In genomic region chr16:19127205-19127604, GRCh38 we compare ENCODE assay signal across 17 cellular contexts. TPM values are rescaled to one million over a fixed set of nuclear protein-coding genes. Genes with fewer than 3 reads are reported as not detected.
A peak's percentile ranks its signal among the peaks of the same experiment; 100 is the strongest.
DNase-seq lines count a peak whose midpoint lies in the region; ATAC-seq and TF ChIP-seq lines count a peak whose summit lies in the region.
"Had no signal": no experiment of that assay in that cellular context is flagged by ENCODE, and none has a peak within 500 bp of the region (broad histone marks: within the 10 kb centered on the region; RNA-seq: fewer than 3 reads in every experiment).

No MANE protein-coding gene starts in this region.

- peaks cover 6% of the 10 kb centered on the region; the same call in 1 of the 2 replicates for H3K79me2 ChIP-seq in GM23248 (ENCODE audit: insufficient read depth)

- H3K9me3 Mint-ChIP-seq in activated B cell treated with CpG ODN at 0.5 μM for 24 hours = no peaks in the 10 kb centered on the region

- H3F3A ChIP-seq in GM23248 (ENCODE audit: insufficient read depth) = peaks cover 41% of the 10 kb centered on the region

- no peak overlapping the region for H2AFZ ChIP-seq in GM23248
- H2AFZ ChIP-seq: GM23338 had no signal

- no peaks in the 10 kb centered on the region for H4K20me1 ChIP-seq in GM23248 (ENCODE audit: insufficient read depth)

- CTCF ChIA-PET in activated B cell treated with CpG ODN at 0.5 μM for 24 hours (lab: Charles Lee) = no interaction called here

- no peak overlapping the region for H3K4me2 ChIP-seq in GM23248 (ENCODE audit: unreplicated experiment)
- H3K4me2 ChIP-seq: GM23338, SK-N-SH had no signal

- H3K9me3 ChIP-seq in ascending aorta = no peaks in the 10 kb centered on the region
- H3K9me3 ChIP-seq in GM23248 (ENCODE audit: low read depth) = no peaks in the 10 kb centered on the region

- H3K4me1 ChIP-seq in ascending aorta (no peaks in the 10 kb centered on the region), GM23248 (ENCODE audit: insufficient read depth) (peaks cover 22% of the 10 kb centered on the region)

- H3K27me3 ChIP-seq in ascending aorta = no peaks in the 10 kb centered on the region
- H3K27me3 ChIP-seq in GM23248 (replicated peaks; ENCODE audit: insufficient read depth) = no peaks in the 10 kb centered on the region
- H3K27me3 ChIP-seq: esophagus squamous epithelium had no signal

- H3K36me3 Mint-ChIP-seq in activated B cell treated with CpG ODN at 0.5 μM for 24 hours (ENCODE audit: low read depth) = no peaks in the 10 kb centered on the region

- peak overlapping the region; percentile 26 for H3K27ac Mint-ChIP-seq in activated B cell treated with CpG ODN at 0.5 μM for 24 hours
- H3K27ac Mint-ChIP-seq: GM23338 had no signal

- no peak overlapping the region for H3K4me3 ChIP-seq in GM12865 (ENCODE audit: low read depth, low read length)
- no peak overlapping the region for H3K4me3 ChIP-seq in ascending aorta
- no peak overlapping the region for H3K4me3 ChIP-seq in GM23248
- H3K4me3 ChIP-seq: esophagus squamous epithelium, GM23338 had no signal

- H3K9me2 ChIP-seq in GM23248 (ENCODE audit: insufficient read depth) = no peaks in the 10 kb centered on the region
- H3K9me2 ChIP-seq: SK-N-SH had no signal

- no peaks in the 10 kb centered on the region for H3K36me3 ChIP-seq in ascending aorta
- no peaks in the 10 kb centered on the region for H3K36me3 ChIP-seq in GM23248 (ENCODE audit: low read depth)
- H3K36me3 ChIP-seq: esophagus squamous epithelium had no signal

- intact Hi-C loops in activated B cell treated with CpG ODN at 0.5 μM for 24 hours (cut with micrococcal nuclease) (no loop called here), ascending aorta (cut with DNase I) (no loop called here)

- in situ Hi-C loops in GM23248 (cut with MboI) = no loop called here

- TF ChIP-seq CTCF in GM12865 (IDR thresholded peaks at IDR 0.05; ENCODE audit: insufficient read depth, low read depth, low read length, missing control alignments) (no peak), activated B cell treated with CpG ODN at 0.5 μM for 24 hours (IDR thresholded peaks at IDR 0.05) (no peak), ascending aorta (IDR thresholded peaks at IDR 0.05) (no peak)

- no peak overlapping the region for H3K4me3 Mint-ChIP-seq in activated B cell treated with CpG ODN at 0.5 μM for 24 hours
- H3K4me3 Mint-ChIP-seq: GM23338, neural crest cell had no signal

- DNase-seq in GM12865 (ENCODE audit: low read depth) (peak; percentile 80), activated B cell treated with CpG ODN at 0.5 μM for 24 hours (no peak), mesenteric fat pad (ENCODE audit: low spot score) (no peak), ascending aorta (ENCODE audit: low spot score in 2 of 2) (no peak), GM23248 (no peak)
- DNase-seq: activated naive CD4-positive, alpha-beta T cell treated with anti-CD3 and anti-CD28 coated beads, Interleukin-2, amount 50 U/mL, for 16 hours; EL; esophagus squamous epithelium; KG1; NCI-H2081; SK-N-SH had no signal

- peak; percentile 8 for ATAC-seq in GM19324 (IDR thresholded peaks at IDR 0.05; ENCODE audit: low FRiP score, unreplicated experiment)
- ATAC-seq in HG02884 (IDR thresholded peaks at IDR 0.05; ENCODE audit: unreplicated experiment) = peak; percentile 12
- no peak for ATAC-seq in activated B cell treated with CpG ODN at 0.5 μM for 24 hours (ENCODE audit: low read depth)
- ATAC-seq in HG03039 (IDR thresholded peaks at IDR 0.05; ENCODE audit: unreplicated experiment) = no peak
- ATAC-seq: GM23338, sciatic nerve had no signal

- H3K9ac ChIP-seq in GM23248 = no peak overlapping the region
- H3K9ac ChIP-seq: SK-N-SH had no signal

- H3K27me3 Mint-ChIP-seq in activated B cell treated with CpG ODN at 0.5 μM for 24 hours = no peaks in the 10 kb centered on the region

- peaks cover 31% of the 10 kb centered on the region for H3K4me1 Mint-ChIP-seq in activated B cell treated with CpG ODN at 0.5 μM for 24 hours

- H3K27ac ChIP-seq in ascending aorta (no peak overlapping the region), GM23248 (no peak overlapping the region)
- H3K27ac ChIP-seq: esophagus squamous epithelium had no signal

- 97 to 98% methylated on average over 3 of the region's 3 CpGs for WGBS in GM23248 (ENCODE audit: low coverage in 1 of 2, low lambda C conversion rate in 2 of 2, missing lambda C conversion rate in 2 of 2), 2 experiments

- POLR2A ChIA-PET in activated B cell treated with CpG ODN at 0.5 μM for 24 hours (lab: Charles Lee) = interaction anchor here (0.8 kb wide), 1 partner anchor 10 kb away, joined by 3 read pairs; no protein-coding TSS in a partner anchor

RNA-seq across cellular contexts. Expression of gene ITPRIPL2, which starts 13.4 kb away (rescaled TPM):
- total RNA-seq in activated B cell treated with CpG ODN at 0.5 μM for 24 hours = 7.4 and 8.3 TPM in 2 replicates
- total RNA-seq in mesenteric fat pad = 89.8 TPM
- total RNA-seq in ascending aorta = 94.5 TPM
- 64.7 and 71.9 TPM in 2 replicates for total RNA-seq in GM23248 (2014; rRNA removed; shearing (Covaris generic))
- polyA plus RNA-seq in GM23248 (2016; fragmentation: Nextera tagmentation; extraction: Ambion mirVana) = 9.5 and 11.0 TPM in 2 replicates

RNA-seq across cellular contexts. Expression of gene SYT17, which starts 40.8 kb away (rescaled TPM):
- total RNA-seq in activated B cell treated with CpG ODN at 0.5 μM for 24 hours = 21.2 and 25.4 TPM in 2 replicates
- 1.1 TPM for total RNA-seq in mesenteric fat pad
- total RNA-seq in ascending aorta = 2.4 TPM
- total RNA-seq in GM23248 (2014; rRNA removed; shearing (Covaris generic)) = not detected in 2 replicates
- not detected in 2 replicates for polyA plus RNA-seq in GM23248 (2016; fragmentation: Nextera tagmentation; extraction: Ambion mirVana)

RNA-seq across cellular contexts. Expression of gene COQ7, which starts 59.8 kb away (rescaled TPM):
- total RNA-seq in activated B cell treated with CpG ODN at 0.5 μM for 24 hours = 13.6 and 17.5 TPM in 2 replicates
- total RNA-seq in mesenteric fat pad = 11.3 TPM
- 3.1 TPM for total RNA-seq in ascending aorta
- total RNA-seq in GM23248 (2014; rRNA removed; shearing (Covaris generic)) = 9.9 and 19.7 TPM in 2 replicates
- 9.6 and 9.8 TPM in 2 replicates for polyA plus RNA-seq in GM23248 (2016; fragmentation: Nextera tagmentation; extraction: Ambion mirVana)

Comparison
In these comparisons a context has a peak if more than half of its experiments do, and no peak if none do; other contexts are left out.
1. ATAC-seq: peak in GM19324 (single experiment) and HG02884 (single experiment); none in activated B cell treated with CpG ODN at 0.5 μM for 24 hours (single experiment) and HG03039 (single experiment).